In genomic region chr16:8905168-8905762, GRCh38 we compare ENCODE assay signal across 8 cellular contexts. TPM values are rescaled to one million over a fixed set of nuclear protein-coding genes. Genes with fewer than 3 reads are reported as not detected.
A peak's percentile ranks its signal among the peaks of the same experiment; 100 is the strongest.
DNase-seq lines count a peak whose midpoint lies in the region; ATAC-seq, FAIRE-seq and TF ChIP-seq lines count a peak whose summit lies in the region.

No MANE protein-coding gene starts in this region.

- peak; percentile 63 for TF ChIP-seq CTCF in D721Med (IDR thresholded peaks at IDR 0.05; ENCODE audit: insufficient read depth, missing control alignments)
- TF ChIP-seq CTCF in HL-60 (IDR thresholded peaks at IDR 0.05; ENCODE audit: insufficient read depth, low read length), result peak; percentile 56

- H3K4me1 Mint-ChIP-seq in immature natural killer cell, result peaks cover 0 to 22% of the 10 kb centered on the region in 2 donors

- no peak for DNase-seq in D721Med (ENCODE audit: insufficient read length, low spot score)
- DNase-seq in HL-60 (ENCODE audit: low read depth in 1 of 2, low spot score in 1 of 2), result peak in 1 of 2 experiments; percentile 41
- DNase-seq in immature natural killer cell, result peak in 2 of 3 donors; percentile 14 to 19
- no peak for DNase-seq in DMS153 treated with DMSO at 0.1 percent for 48 hours (lab: John Stamatoyannopoulos, UW; ENCODE audit: unreplicated experiment)
- no peak for DNase-seq in RCC 7860 (ENCODE audit: low spot score)
- DNase-seq in EL, result no peak
- DNase-seq in amniotic stem cell (lab: John Stamatoyannopoulos, UW), result no peak

- H3K27ac Mint-ChIP-seq in immature natural killer cell, result peak overlapping the region in 2 of 6 donors; percentile 41 to 67

- no peak overlapping the region for H3K4me3 ChIP-seq in HL-60 (replicated peaks; ENCODE audit: insufficient read depth, low read length)

- no peak overlapping the region for H3K4me3 Mint-ChIP-seq in immature natural killer cell

- ATAC-seq in SK-N-SH treated with all-trans-retinoic acid at 6 μM for 48 hours, result peak; percentile 79

- no peaks in the 10 kb centered on the region for H3K27me3 ChIP-seq in HL-60 (ENCODE audit: insufficient read depth, poor library complexity, severe bottlenecking)

- H3K9me3 Mint-ChIP-seq in immature natural killer cell, result no peaks in the 10 kb centered on the region

- H3K27me3 Mint-ChIP-seq in immature natural killer cell (ENCODE audit: low read depth in 3 of 3), result peaks cover 0 to 9% (median 3%) of the 10 kb centered on the region in 3 donors

- no peak for FAIRE-seq in D721Med (lab: Jason Lieb, UNC)
- no peak for FAIRE-seq in RCC 7860 (lab: Jason Lieb, UNC)

- peaks cover 32 to 70% (median 37%) of the 10 kb centered on the region in 3 donors for H3K36me3 Mint-ChIP-seq in immature natural killer cell

- no peak overlapping the region for H3K27ac ChIP-seq in HL-60 (replicated peaks)

TF ChIP-seq in SK-N-SH treated with all-trans-retinoic acid at 6 μM for 48 hours, 23 proteins besides CTCF, POLR2A, EP300 and RAD21:
- TF ChIP-seq PPARA (CRISPR knock-in tag; IDR thresholded peaks at IDR 0.05; ENCODE audit: borderline replicate concordance) (no peak), ZFP30 (CRISPR knock-in tag; IDR thresholded peaks at IDR 0.05) (no peak), OSR1 (CRISPR knock-in tag; IDR thresholded peaks at IDR 0.05) (no peak), ZFP3 (CRISPR knock-in tag; IDR thresholded peaks at IDR 0.05) (no peak), ISL1 (CRISPR knock-in tag; IDR thresholded peaks at IDR 0.05) (no peak), POU6F1 (CRISPR knock-in tag; IDR thresholded peaks at IDR 0.05; ENCODE audit: borderline replicate concordance, low read depth) (no peak), ZNF70 (CRISPR knock-in tag; IDR thresholded peaks at IDR 0.05) (no peak), ZC3H10 (CRISPR knock-in tag; IDR thresholded peaks at IDR 0.05) (no peak), CSDC2 (CRISPR knock-in tag; IDR thresholded peaks at IDR 0.05) (no peak), TCF4 (CRISPR knock-in tag; IDR thresholded peaks at IDR 0.05; ENCODE audit: borderline replicate concordance) (no peak), ESRRG (CRISPR knock-in tag; IDR thresholded peaks at IDR 0.05) (no peak)
TF ChIP-seq in SK-N-SH treated with all-trans-retinoic acid at 6 μM for 48 hours: peak in this region for 0.

RNA-seq across cellular contexts. Expression of gene LITAFD, which starts 23.1 kb away (rescaled TPM):
- polyA plus RNA-seq in immature natural killer cell, result not detected

RNA-seq across cellular contexts. Expression of gene CARHSP1, which starts 36.5 kb away (rescaled TPM):
- polyA plus RNA-seq in immature natural killer cell, result 10 to 100 TPM; 83.0 to 96.8 (median 92.9) TPM

RNA-seq across cellular contexts. Expression of gene USP7, which starts 58.4 kb away (rescaled TPM):
- polyA plus RNA-seq in immature natural killer cell, result 10 to 100 TPM in 2 of 3 donors, 1 to 10 TPM in 1; 4.4 to 11.9 (median 10.2) TPM

Comparison
In these comparisons a context has a peak if more than half of its experiments do, and no peak if none do; other contexts are left out.
1. DNase-seq: peak in immature natural killer cell (2 of 3); none in D721Med (single experiment), DMS153 treated with DMSO at 0.1 percent for 48 hours (single experiment), RCC 7860 (single experiment), EL (single experiment) and amniotic stem cell (single experiment).